Comparison of ENCODE assay signal across 8 cellular contexts in genomic region chr1:154546264-154547043, GRCh38. TPM values are rescaled to one million over a fixed set of nuclear protein-coding genes. Genes with fewer than 3 reads are reported as not detected.
A peak's percentile ranks its signal among the peaks of the same experiment; 100 is the strongest.
DNase-seq lines count a peak whose midpoint lies in the region; ATAC-seq and TF ChIP-seq lines count a peak whose summit lies in the region.

No MANE protein-coding gene starts in this region.

- peaks cover 14% of the 10 kb centered on the region for H3K4me1 Mint-ChIP-seq in activated T-helper 17 cell treated with anti-CD3 and anti-CD28 coated beads, Interleukin-2, amount 50 U/mL, for 72 hours

- H3K9me3 Mint-ChIP-seq in activated T-helper 17 cell treated with anti-CD3 and anti-CD28 coated beads, Interleukin-2, amount 50 U/mL, for 72 hours: no peaks in the 10 kb centered on the region

- H3K27ac ChIP-seq in DOHH2 (ENCODE audit: low read depth, low read length): no peak overlapping the region
- no peak overlapping the region for H3K27ac ChIP-seq in gastroesophageal sphincter
- no peak overlapping the region for H3K27ac ChIP-seq in parathyroid adenoma

- H3K9me2 ChIP-seq in DOHH2 (replicated peaks; ENCODE audit: control insufficient read depth, low read length): no peaks in the 10 kb centered on the region

- WGBS in gastroesophageal sphincter (ENCODE audit: low coverage in 1 of 2), 2 donors: 41 to 77% methylated on average over 4 to 12 of the region's 13 CpGs

- no peaks in the 10 kb centered on the region for H3K27me3 Mint-ChIP-seq in activated T-helper 17 cell treated with anti-CD3 and anti-CD28 coated beads, Interleukin-2, amount 50 U/mL, for 72 hours

- no peak overlapping the region for H3K9ac ChIP-seq in parathyroid adenoma

- no peak for TF ChIP-seq POLR2A in gastroesophageal sphincter (IDR thresholded peaks at IDR 0.05)

- H3K9me3 ChIP-seq in DOHH2 (ENCODE audit: control insufficient read depth, insufficient read depth, low read length) (no peaks in the 10 kb centered on the region), gastroesophageal sphincter (no peaks in the 10 kb centered on the region), parathyroid adenoma (ENCODE audit: control insufficient read depth, low read length) (no peaks in the 10 kb centered on the region)

- peaks cover 36% of the 10 kb centered on the region for H3K36me3 ChIP-seq in DOHH2 (ENCODE audit: control insufficient read depth, low read length)
- peaks cover 0 to 30% of the 10 kb centered on the region in 2 donors for H3K36me3 ChIP-seq in gastroesophageal sphincter
- no peaks in the 10 kb centered on the region for H3K36me3 ChIP-seq in parathyroid adenoma (ENCODE audit: control insufficient read depth, insufficient read depth, low read length)

- H3K4me3 ChIP-seq in DOHH2 (ENCODE audit: low read length) (no peak overlapping the region), gastroesophageal sphincter (no peak overlapping the region), parathyroid adenoma (ENCODE audit: low read depth, low read length) (no peak overlapping the region)

- TF ChIP-seq CTCF in DOHH2 (IDR thresholded peaks at IDR 0.05; ENCODE audit: low read depth, low read length, poor library complexity, severe bottlenecking) (peak; percentile 74), LNCAP (IDR thresholded peaks at IDR 0.05) (peak; percentile 62), gastroesophageal sphincter (IDR thresholded peaks at IDR 0.05) (peak in 3 of 4 experiments; percentile 71 to 78 (median 72)), parathyroid adenoma (IDR thresholded peaks at IDR 0.05) (peak; percentile 27)

- H3K4me3 Mint-ChIP-seq in activated T-helper 17 cell treated with anti-CD3 and anti-CD28 coated beads, Interleukin-2, amount 50 U/mL, for 72 hours: no peak overlapping the region

- H3K27me3 ChIP-seq in DOHH2 (ENCODE audit: control insufficient read depth, low read length) (0 out of 2 replicates have a peak, but pooled peaks cover 9% of the 10 kb centered on the region), gastroesophageal sphincter (peaks cover 11% of the 10 kb centered on the region), parathyroid adenoma (ENCODE audit: control insufficient read depth, insufficient read depth, low read length) (no peaks in the 10 kb centered on the region)

- peaks cover 30% of the 10 kb centered on the region for H3K36me3 Mint-ChIP-seq in activated T-helper 17 cell treated with anti-CD3 and anti-CD28 coated beads, Interleukin-2, amount 50 U/mL, for 72 hours (ENCODE audit: low read depth)

- H3K4me1 ChIP-seq in DOHH2 (ENCODE audit: control insufficient read depth, low read length) (no peaks in the 10 kb centered on the region), gastroesophageal sphincter (peaks cover 0 to 9% (median 0%) of the 10 kb centered on the region in 3 donors), parathyroid adenoma (no peaks in the 10 kb centered on the region)

- H3K4me2 ChIP-seq in DOHH2 (ENCODE audit: low read length) (no peak overlapping the region), parathyroid adenoma (ENCODE audit: low read length) (no peak overlapping the region)

- peak; percentile 94 for ATAC-seq in activated T-helper 17 cell treated with anti-CD3 and anti-CD28 coated beads, Interleukin-2, amount 50 U/mL, for 72 hours (replicated peaks)
- ATAC-seq in gastroesophageal sphincter: peak; percentile 63
- ATAC-seq in GM21825 (IDR thresholded peaks at IDR 0.05; ENCODE audit: unreplicated experiment): no peak
- no peak for ATAC-seq in HG02642 (IDR thresholded peaks at IDR 0.05; ENCODE audit: poor library complexity, unreplicated experiment)

- peak; percentile 82 for DNase-seq in RPMI8226

- peaks cover 4% of the 10 kb centered on the region; the same call in 1 of the 2 replicates for H4K20me1 ChIP-seq in DOHH2 (ENCODE audit: control insufficient read depth, insufficient read depth, low read depth, low read length)

- no peak overlapping the region for H3K27ac Mint-ChIP-seq in activated T-helper 17 cell treated with anti-CD3 and anti-CD28 coated beads, Interleukin-2, amount 50 U/mL, for 72 hours

- H3K79me2 ChIP-seq in DOHH2 (ENCODE audit: control insufficient read depth, low read length): no peaks in the 10 kb centered on the region
- H3K79me2 ChIP-seq in parathyroid adenoma: no peaks in the 10 kb centered on the region

- H2AFZ ChIP-seq in parathyroid adenoma: no peak overlapping the region

- TF ChIP-seq EP300 in gastroesophageal sphincter (IDR thresholded peaks at IDR 0.05): no peak

- peaks cover 17% of the 10 kb centered on the region; the same call in 1 of the 2 replicates for H3F3A ChIP-seq in DOHH2 (ENCODE audit: control insufficient read depth, insufficient read depth)

RNA-seq across cellular contexts. Expression of gene UBE2Q1, which starts 12.0 kb away (rescaled TPM):
- 100 to 1,000 TPM in 1 of 2 donors, 10 to 100 TPM in 1; 91.6 to 118 TPM for total RNA-seq in activated T-helper 17 cell treated with anti-CD3 and anti-CD28 coated beads, Interleukin-2, amount 50 U/mL, for 72 hours
- 10 to 100 TPM; 27.4 to 39.7 (median 32.2) TPM for total RNA-seq in gastroesophageal sphincter

RNA-seq across cellular contexts. Expression of gene CHRNB2, which starts 21.1 kb away (rescaled TPM):
- under 1 TPM in 1 of 2 donors, not detected in 1; 0.05 TPM for total RNA-seq in activated T-helper 17 cell treated with anti-CD3 and anti-CD28 coated beads, Interleukin-2, amount 50 U/mL, for 72 hours
- total RNA-seq in gastroesophageal sphincter: under 1 TPM in 3 of 4 donors, not detected in 1; 0.08 to 0.45 (median 0.13) TPM

RNA-seq across cellular contexts. Expression of gene SHE, which starts 44.2 kb away (rescaled TPM):
- total RNA-seq in activated T-helper 17 cell treated with anti-CD3 and anti-CD28 coated beads, Interleukin-2, amount 50 U/mL, for 72 hours: under 1 TPM in 1 of 2 donors, not detected in 1; 0.03 TPM
- 10 to 100 TPM in 3 of 4 donors, 1 to 10 TPM in 1; 7.2 to 13.9 (median 11.7) TPM for total RNA-seq in gastroesophageal sphincter

RNA-seq across cellular contexts. Expression of gene TDRD10, which starts 44.4 kb away (rescaled TPM):
- total RNA-seq in activated T-helper 17 cell treated with anti-CD3 and anti-CD28 coated beads, Interleukin-2, amount 50 U/mL, for 72 hours: not detected
- 1 to 10 TPM; 1.4 to 3.3 (median 2.8) TPM for total RNA-seq in gastroesophageal sphincter

Comparison
In these comparisons a context has a peak if more than half of its experiments do, and no peak if none do; other contexts are left out.
1. ATAC-seq: peak in activated T-helper 17 cell treated with anti-CD3 and anti-CD28 coated beads, Interleukin-2, amount 50 U/mL, for 72 hours (single experiment) and gastroesophageal sphincter (single experiment); none in GM21825 (single experiment) and HG02642 (single experiment).
2. RNA of gene SHE, which starts 44.2 kb away (total RNA-seq): 7.2 to 13.9 TPM in gastroesophageal sphincter; 0.03 TPM in activated T-helper 17 cell treated with anti-CD3 and anti-CD28 coated beads, Interleukin-2, amount 50 U/mL, for 72 hours; every median in the first group is over 4 times any median in the second.
3. Peak in every context shown above with its lines, with median percentiles within 50 percentile points of each other: CTCF ChIP-seq.